9 cellular contexts compared by ENCODE assay signal in genomic region chr1:40314721-40315238, GRCh38. TPM values are rescaled to one million over a fixed set of nuclear protein-coding genes. Genes with fewer than 3 reads are reported as not detected.
A peak's percentile ranks its signal among the peaks of the same experiment; 100 is the strongest.
DNase-seq lines count a peak whose midpoint lies in the region; ATAC-seq, FAIRE-seq and TF ChIP-seq lines count a peak whose summit lies in the region.
"Had no signal": no experiment of that assay in that cellular context is flagged by ENCODE, and none has a peak within 500 bp of the region (broad histone marks: within the 10 kb centered on the region; RNA-seq: fewer than 3 reads in every experiment).

No MANE protein-coding gene starts in this region.

- H3K79me2 ChIP-seq in MM.1S (ENCODE audit: low read length), result no peaks in the 10 kb centered on the region
- H3K79me2 ChIP-seq: parathyroid adenoma had no signal

- H3K4me2 ChIP-seq in MM.1S (ENCODE audit: low read depth, low read length), result peak overlapping the region; percentile 94

- no peak for ATAC-seq in pancreas

- H2AFZ ChIP-seq in MM.1S (ENCODE audit: low read length), result peak overlapping the region; percentile 96

- H3K9me2 ChIP-seq in MM.1S (replicated peaks; ENCODE audit: insufficient read depth, low read length), result no peaks in the 10 kb centered on the region

- peak overlapping the region; percentile 46 for H3K27ac Mint-ChIP-seq in progenitor cell of endocrine pancreas

- H3K27ac ChIP-seq in MM.1S (ENCODE audit: low read length), result no peak overlapping the region
- peak overlapping the region; percentile 90 for H3K27ac ChIP-seq in ectodermal cell (ENCODE audit: insufficient read depth, low read depth, low read length, poor library complexity, severe bottlenecking)
- H3K27ac ChIP-seq in pancreas, result no peak overlapping the region
- H3K27ac ChIP-seq: parathyroid adenoma had no signal

- WGBS in ectodermal cell, 2 experiments, result 10 to 11% methylated on average over 13 of the region's 13 CpGs
- WGBS in pancreas, 2 donors, result 54 to 56% methylated on average over 13 of the region's 13 CpGs

- TF ChIP-seq CTCF in MM.1S (IDR thresholded peaks at IDR 0.05; ENCODE audit: low read length) (no peak), progenitor cell of endocrine pancreas (IDR thresholded peaks at IDR 0.05; ENCODE audit: unreplicated experiment) (no peak), pancreas (IDR thresholded peaks at IDR 0.05) (no peak)

- H3F3A ChIP-seq in MM.1S (ENCODE audit: insufficient read depth, low read length), result no peaks in the 10 kb centered on the region

- H3K9me3 ChIP-seq in MM.1S (replicated peaks; ENCODE audit: insufficient read depth, low read length) (no peaks in the 10 kb centered on the region), ectodermal cell (ENCODE audit: control insufficient read depth, low read length) (no peaks in the 10 kb centered on the region), pancreas (no peaks in the 10 kb centered on the region)

- no peaks in the 10 kb centered on the region for H4K20me1 ChIP-seq in MM.1S (ENCODE audit: insufficient read depth, low read length)

- peaks cover 16% of the 10 kb centered on the region for H3K27me3 ChIP-seq in MM.1S (replicated peaks; ENCODE audit: insufficient read depth, low read length)
- peaks cover 39% of the 10 kb centered on the region for H3K27me3 ChIP-seq in ectodermal cell (ENCODE audit: control insufficient read depth, insufficient read depth, low read length, poor library complexity, severe bottlenecking)
- peaks cover 0 to 10% (median 0%) of the 10 kb centered on the region in 4 donors for H3K27me3 ChIP-seq in pancreas

- no peak for TF ChIP-seq POLR2A in erythroblast (IDR thresholded peaks at IDR 0.05; ENCODE audit: low read length)

- H3K36me3 ChIP-seq in MM.1S (replicated peaks; ENCODE audit: insufficient read depth, low read length) (no peaks in the 10 kb centered on the region), ectodermal cell (ENCODE audit: control insufficient read depth, insufficient read depth, low read length) (no peaks in the 10 kb centered on the region), pancreas (no peaks in the 10 kb centered on the region)

- H3K9ac ChIP-seq in MM.1S (ENCODE audit: low read length), result peak overlapping the region; percentile 30; the same call in 1 of the 2 replicates
- H3K9ac ChIP-seq: parathyroid adenoma had no signal

- intact Hi-C loops in pancreas (cut with DNase I), result loop anchor here in 1 of 3 donors (10.0 kb wide), 1 partner anchor 80 kb away; no protein-coding TSS in a partner anchor

- peaks cover 12% of the 10 kb centered on the region for H3K4me1 Mint-ChIP-seq in progenitor cell of endocrine pancreas (ENCODE audit: low read depth)

- peaks cover 29% of the 10 kb centered on the region for H3K27me3 Mint-ChIP-seq in progenitor cell of endocrine pancreas

- DNase-seq in COR-L47 (lab: John Stamatoyannopoulos, UW) (peak; percentile 40), MM.1S (no peak), progenitor cell of endocrine pancreas (ENCODE audit: low spot score, unreplicated experiment) (no peak), pancreas (no peak), NCI-H2171 treated with DMSO at 0.1 percent for 48 hours (lab: John Stamatoyannopoulos, UW) (no peak), erythroblast (lab: John Stamatoyannopoulos, UW) (no peak)
- DNase-seq in stimulated activated CD4-positive, alpha-beta T cell treated with anti-CD3 and anti-CD28 coated beads, Interleukin-4, amount 100 ng/mL, for 1 hour, result no peak

- H3K4me3 ChIP-seq in MM.1S (ENCODE audit: low read length) (peak overlapping the region; percentile 60; the same call in 1 of the 2 replicates), ectodermal cell (ENCODE audit: insufficient read depth, low read depth, low read length) (peak overlapping the region; percentile 45), pancreas (peak overlapping the region in 1 of 4 donors; percentile 56)

- H3K4me1 ChIP-seq in MM.1S (ENCODE audit: low read length) (peaks cover 24% of the 10 kb centered on the region), ectodermal cell (ENCODE audit: control insufficient read depth, insufficient read depth, low read length) (peaks cover 19% of the 10 kb centered on the region), pancreas (no peaks in the 10 kb centered on the region)
- H3K4me1 ChIP-seq: parathyroid adenoma had no signal

- H3K36me3 Mint-ChIP-seq in progenitor cell of endocrine pancreas (ENCODE audit: insufficient read depth), result no peaks in the 10 kb centered on the region

- H3K9me3 Mint-ChIP-seq in progenitor cell of endocrine pancreas (ENCODE audit: low read depth), result no peaks in the 10 kb centered on the region

- H3K4me3 Mint-ChIP-seq in progenitor cell of endocrine pancreas (ENCODE audit: low read depth), result peak overlapping the region; percentile 53

- no peak for FAIRE-seq in pancreas (lab: Jason Lieb, UNC)

RNA-seq across cellular contexts. Expression of gene COL9A2, which starts 2.3 kb away (rescaled TPM):
- polyA plus RNA-seq in ectodermal cell (2013, experiment 1 of 4), result 16.1 TPM
- polyA plus RNA-seq in ectodermal cell (2013, experiment 2 of 4), result 21.8 TPM
- 16.4 TPM for polyA plus RNA-seq in ectodermal cell (2013, experiment 3 of 4)
- 20.9 TPM for polyA plus RNA-seq in ectodermal cell (2013, experiment 4 of 4)
- total RNA-seq in progenitor cell of endocrine pancreas (48.1 and 53.8 TPM in 2 replicates), pancreas (10 to 100 TPM in 1 of 6 donors, 1 to 10 TPM in 3, under 1 TPM in 2; 0.55 to 10.9 (median 1.8) TPM)
- polyA plus RNA-seq in pancreas, result 1 to 10 TPM; 5.4 to 7.5 TPM

RNA-seq across cellular contexts. Expression of gene ZMPSTE24, which starts 56.7 kb away (rescaled TPM):
- polyA plus RNA-seq in ectodermal cell (2013, experiment 1 of 4), result 31.7 TPM
- 42.2 TPM for polyA plus RNA-seq in ectodermal cell (2013, experiment 2 of 4)
- polyA plus RNA-seq in ectodermal cell (2013, experiment 3 of 4), result 24.7 TPM
- 27.2 TPM for polyA plus RNA-seq in ectodermal cell (2013, experiment 4 of 4)
- total RNA-seq in progenitor cell of endocrine pancreas (40.4 and 41.9 TPM in 2 replicates), pancreas (10 to 100 TPM in 5 of 6 donors, 1 to 10 TPM in 1; 9.9 to 29.8 (median 12.4) TPM)
- polyA plus RNA-seq in pancreas, result 10 to 100 TPM in 1 of 2 donors, 1 to 10 TPM in 1; 6.9 to 17.0 TPM

RNA-seq across cellular contexts. Expression of gene SMAP2, which starts 58.7 kb away (rescaled TPM):
- 14.8 TPM for polyA plus RNA-seq in ectodermal cell (2013, experiment 1 of 4)
- polyA plus RNA-seq in ectodermal cell (2013, experiment 2 of 4), result 13.7 TPM
- polyA plus RNA-seq in ectodermal cell (2013, experiment 3 of 4), result 9.2 TPM
- polyA plus RNA-seq in ectodermal cell (2013, experiment 4 of 4), result 11.1 TPM
- 27.1 and 30.3 TPM in 2 replicates for total RNA-seq in progenitor cell of endocrine pancreas
- 10 to 100 TPM in 3 of 6 donors, 1 to 10 TPM in 3; 7.2 to 26.1 (median 12.3) TPM for total RNA-seq in pancreas
- polyA plus RNA-seq in pancreas, result 10 to 100 TPM in 1 of 2 donors, 1 to 10 TPM in 1; 9.6 to 19.0 TPM
